ENCODE assay signal across 14 cellular contexts in the genomic region with DNA sequence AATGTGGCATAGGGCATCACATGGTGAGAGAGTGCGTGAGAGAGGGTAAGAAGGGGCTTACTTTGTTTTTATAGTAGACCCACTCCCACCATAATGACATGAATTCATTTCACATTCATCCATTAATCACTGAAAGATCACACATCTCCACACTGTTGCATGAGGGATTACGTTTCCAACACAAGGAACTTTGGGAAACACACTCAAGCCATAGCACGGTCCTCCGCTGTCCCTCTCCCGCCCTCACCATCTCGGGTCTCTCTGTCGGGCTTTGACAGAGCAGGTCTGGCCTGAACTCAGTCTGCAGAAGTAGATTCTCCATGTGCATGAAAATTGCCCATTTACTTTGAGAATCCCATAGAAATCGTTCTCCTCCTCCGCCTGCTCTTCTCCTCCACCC.
"Had no signal": no experiment of that assay in that cellular context is flagged by ENCODE, and none has a peak within 500 bp of the region (broad histone marks: within the 10 kb centered on the region; RNA-seq: fewer than 3 reads in every experiment).

No MANE protein-coding gene starts in this region.

- H3K9me3 ChIP-seq: gastrocnemius medialis, heart right ventricle, left ventricle myocardium inferior, right lobe of liver, spleen had no signal

- H3K36me3 Mint-ChIP-seq: mesothelial cell of epicardium, T-cell had no signal

- H3K4me1 Mint-ChIP-seq: T-cell had no signal

- H3K27me3 ChIP-seq: gastrocnemius medialis, right lobe of liver had no signal

- H3K36me3 ChIP-seq: gastrocnemius medialis, heart right ventricle, left ventricle myocardium inferior, right lobe of liver, spleen had no signal

- H3K27ac ChIP-seq: heart right ventricle, left ventricle myocardium inferior, right lobe of liver, SK-N-MC, spleen had no signal

- H3K27ac Mint-ChIP-seq: activated naive CD4-positive, alpha-beta T cell treated with anti-CD3 and anti-CD28 coated beads for 36 hours; activated T-helper 1 cell treated with anti-CD3 and anti-CD28 coated beads, Interleukin-12 subunit alpha, Interleukin-12 subunit beta, Interleukin-2, Interleukin-4 antibody, amounts not matched to agents 30 ng/mL and 10 ng/mL and 1 ng/mL, durations not matched to agents 14 hours and 24 hours and 36 hours; mesothelial cell of epicardium; T-cell had no signal

- H3K4me3 ChIP-seq: gastrocnemius medialis, heart right ventricle, left ventricle myocardium inferior, right lobe of liver, SK-N-MC, spleen had no signal

- ATAC-seq: heart right ventricle, right lobe of liver, T-cell had no signal

- H3K4me1 ChIP-seq: gastrocnemius medialis, heart right ventricle, left ventricle myocardium inferior, right lobe of liver, spleen had no signal

- H3K9me3 Mint-ChIP-seq: activated naive CD4-positive, alpha-beta T cell treated with anti-CD3 and anti-CD28 coated beads for 36 hours; activated T-helper 1 cell treated with anti-CD3 and anti-CD28 coated beads, Interleukin-12 subunit alpha, Interleukin-12 subunit beta, Interleukin-2, Interleukin-4 antibody, amounts not matched to agents 30 ng/mL and 10 ng/mL and 1 ng/mL, durations not matched to agents 14 hours and 24 hours and 36 hours; mesothelial cell of epicardium; T-cell had no signal

- H3K4me3 Mint-ChIP-seq: activated naive CD4-positive, alpha-beta T cell treated with anti-CD3 and anti-CD28 coated beads for 36 hours; activated T-helper 1 cell treated with anti-CD3 and anti-CD28 coated beads, Interleukin-12 subunit alpha, Interleukin-12 subunit beta, Interleukin-2, Interleukin-4 antibody, amounts not matched to agents 30 ng/mL and 10 ng/mL and 1 ng/mL, durations not matched to agents 14 hours and 24 hours and 36 hours; mesothelial cell of epicardium; T-cell had no signal

- DNase-seq: activated CD4-positive, alpha-beta T cell treated with anti-CD3 and anti-CD28 coated beads for 4 hours; activated naive CD4-positive, alpha-beta T cell treated with anti-CD3 and anti-CD28 coated beads for 36 hours; effector CD4-positive, alpha-beta T cell; gastrocnemius medialis; heart right ventricle; left ventricle myocardium inferior; right lobe of liver; stimulated activated CD4-positive, alpha-beta T cell treated with anti-CD3 and anti-CD28 coated beads, Interleukin-2, amount 100 ng/mL, for 24 hours; stimulated activated naive CD4-positive, alpha-beta T cell treated with Interleukin-2 at 50 U/mL for 16 hours had no signal
